In the genomic region with DNA sequence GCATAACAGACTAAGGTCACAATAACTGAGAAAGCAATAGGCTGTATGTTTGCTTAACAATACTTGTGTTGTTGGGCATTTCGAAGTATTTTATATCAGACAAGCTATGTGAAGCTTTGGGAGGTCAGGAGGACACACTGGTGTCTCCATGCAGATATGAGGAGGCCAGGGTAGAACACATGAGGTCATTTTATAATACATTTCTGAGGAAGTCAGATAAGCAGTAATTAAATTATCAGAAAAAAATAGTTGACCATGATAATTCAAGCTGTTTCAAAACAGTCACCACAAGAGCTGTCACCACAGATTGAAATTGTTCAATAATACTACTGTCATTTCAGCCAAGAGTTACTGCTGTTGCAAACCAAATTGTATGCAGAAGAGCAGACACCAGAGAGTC, we compare ENCODE assay signal across 6 cellular contexts.
"Had no signal": no experiment of that assay in that cellular context is flagged by ENCODE, and none has a peak within 500 bp of the region (broad histone marks: within the 10 kb centered on the region; RNA-seq: fewer than 3 reads in every experiment).

No MANE protein-coding gene starts in this region.

- FAIRE-seq: HTR-8/SVneo had no signal

- H3K4me3 ChIP-seq: GM23248 had no signal

- DNase-seq: GM23248, GOT3, H7, HCEC 1CT, KBM-7 had no signal

- H3K9ac ChIP-seq: GM23248 had no signal

- H3K27ac ChIP-seq: GM23248 had no signal

- H2AFZ ChIP-seq: GM23248 had no signal
